In genomic region chr5:151420127-151420526, GRCh38 we compare ENCODE assay signal across 9 cellular contexts.
"Had no signal": no experiment of that assay in that cellular context is flagged by ENCODE, and none has a peak within 500 bp of the region (broad histone marks: within the 10 kb centered on the region; RNA-seq: fewer than 3 reads in every experiment).

No MANE protein-coding gene starts in this region.

- H2AFZ ChIP-seq: GM23248, GM23338 had no signal

- H3K9ac ChIP-seq: GM23248 had no signal

- DNase-seq: GM23248, GOT3, H7, H9, HCEC 1CT, HFFc6 had no signal

- H3K27ac ChIP-seq: GM23248 had no signal

- H3K4me3 ChIP-seq: GM23248, GM23338, HAP-1 had no signal

- H3K4me2 ChIP-seq: GM23338 had no signal

- H3K4me1 ChIP-seq: HAP-1 had no signal

- H3K36me3 ChIP-seq: HAP-1 had no signal

- ATAC-seq: GM23338, HCT116 had no signal
